In the genomic region with DNA sequence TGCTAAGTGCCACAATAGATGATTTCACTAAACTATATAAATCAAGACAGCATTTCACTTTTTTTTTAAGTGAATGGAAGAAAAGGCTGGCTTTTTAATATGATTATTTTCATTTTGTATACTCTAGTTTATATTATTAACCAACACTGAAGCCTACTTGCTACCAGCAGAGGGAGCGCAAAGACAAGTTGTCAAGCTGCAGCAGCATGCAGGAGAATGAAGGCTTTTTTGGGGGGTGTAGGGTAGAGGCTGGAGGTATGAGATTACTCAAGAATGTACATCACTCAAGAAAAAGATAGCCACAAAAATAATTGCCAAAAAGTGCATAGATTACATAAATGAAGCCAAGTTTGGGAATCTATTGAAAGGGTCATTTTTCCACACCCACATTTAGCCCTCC, we compare ENCODE assay signal across 1 cellular context.
TF ChIP-seq lines count a peak whose summit lies in the region.

No MANE protein-coding gene starts in this region.

TF ChIP-seq in GM23338, 12 proteins besides CTCF, POLR2A, EP300 and RAD21 (continued from another document):
- TF ChIP-seq, protein P1, sequence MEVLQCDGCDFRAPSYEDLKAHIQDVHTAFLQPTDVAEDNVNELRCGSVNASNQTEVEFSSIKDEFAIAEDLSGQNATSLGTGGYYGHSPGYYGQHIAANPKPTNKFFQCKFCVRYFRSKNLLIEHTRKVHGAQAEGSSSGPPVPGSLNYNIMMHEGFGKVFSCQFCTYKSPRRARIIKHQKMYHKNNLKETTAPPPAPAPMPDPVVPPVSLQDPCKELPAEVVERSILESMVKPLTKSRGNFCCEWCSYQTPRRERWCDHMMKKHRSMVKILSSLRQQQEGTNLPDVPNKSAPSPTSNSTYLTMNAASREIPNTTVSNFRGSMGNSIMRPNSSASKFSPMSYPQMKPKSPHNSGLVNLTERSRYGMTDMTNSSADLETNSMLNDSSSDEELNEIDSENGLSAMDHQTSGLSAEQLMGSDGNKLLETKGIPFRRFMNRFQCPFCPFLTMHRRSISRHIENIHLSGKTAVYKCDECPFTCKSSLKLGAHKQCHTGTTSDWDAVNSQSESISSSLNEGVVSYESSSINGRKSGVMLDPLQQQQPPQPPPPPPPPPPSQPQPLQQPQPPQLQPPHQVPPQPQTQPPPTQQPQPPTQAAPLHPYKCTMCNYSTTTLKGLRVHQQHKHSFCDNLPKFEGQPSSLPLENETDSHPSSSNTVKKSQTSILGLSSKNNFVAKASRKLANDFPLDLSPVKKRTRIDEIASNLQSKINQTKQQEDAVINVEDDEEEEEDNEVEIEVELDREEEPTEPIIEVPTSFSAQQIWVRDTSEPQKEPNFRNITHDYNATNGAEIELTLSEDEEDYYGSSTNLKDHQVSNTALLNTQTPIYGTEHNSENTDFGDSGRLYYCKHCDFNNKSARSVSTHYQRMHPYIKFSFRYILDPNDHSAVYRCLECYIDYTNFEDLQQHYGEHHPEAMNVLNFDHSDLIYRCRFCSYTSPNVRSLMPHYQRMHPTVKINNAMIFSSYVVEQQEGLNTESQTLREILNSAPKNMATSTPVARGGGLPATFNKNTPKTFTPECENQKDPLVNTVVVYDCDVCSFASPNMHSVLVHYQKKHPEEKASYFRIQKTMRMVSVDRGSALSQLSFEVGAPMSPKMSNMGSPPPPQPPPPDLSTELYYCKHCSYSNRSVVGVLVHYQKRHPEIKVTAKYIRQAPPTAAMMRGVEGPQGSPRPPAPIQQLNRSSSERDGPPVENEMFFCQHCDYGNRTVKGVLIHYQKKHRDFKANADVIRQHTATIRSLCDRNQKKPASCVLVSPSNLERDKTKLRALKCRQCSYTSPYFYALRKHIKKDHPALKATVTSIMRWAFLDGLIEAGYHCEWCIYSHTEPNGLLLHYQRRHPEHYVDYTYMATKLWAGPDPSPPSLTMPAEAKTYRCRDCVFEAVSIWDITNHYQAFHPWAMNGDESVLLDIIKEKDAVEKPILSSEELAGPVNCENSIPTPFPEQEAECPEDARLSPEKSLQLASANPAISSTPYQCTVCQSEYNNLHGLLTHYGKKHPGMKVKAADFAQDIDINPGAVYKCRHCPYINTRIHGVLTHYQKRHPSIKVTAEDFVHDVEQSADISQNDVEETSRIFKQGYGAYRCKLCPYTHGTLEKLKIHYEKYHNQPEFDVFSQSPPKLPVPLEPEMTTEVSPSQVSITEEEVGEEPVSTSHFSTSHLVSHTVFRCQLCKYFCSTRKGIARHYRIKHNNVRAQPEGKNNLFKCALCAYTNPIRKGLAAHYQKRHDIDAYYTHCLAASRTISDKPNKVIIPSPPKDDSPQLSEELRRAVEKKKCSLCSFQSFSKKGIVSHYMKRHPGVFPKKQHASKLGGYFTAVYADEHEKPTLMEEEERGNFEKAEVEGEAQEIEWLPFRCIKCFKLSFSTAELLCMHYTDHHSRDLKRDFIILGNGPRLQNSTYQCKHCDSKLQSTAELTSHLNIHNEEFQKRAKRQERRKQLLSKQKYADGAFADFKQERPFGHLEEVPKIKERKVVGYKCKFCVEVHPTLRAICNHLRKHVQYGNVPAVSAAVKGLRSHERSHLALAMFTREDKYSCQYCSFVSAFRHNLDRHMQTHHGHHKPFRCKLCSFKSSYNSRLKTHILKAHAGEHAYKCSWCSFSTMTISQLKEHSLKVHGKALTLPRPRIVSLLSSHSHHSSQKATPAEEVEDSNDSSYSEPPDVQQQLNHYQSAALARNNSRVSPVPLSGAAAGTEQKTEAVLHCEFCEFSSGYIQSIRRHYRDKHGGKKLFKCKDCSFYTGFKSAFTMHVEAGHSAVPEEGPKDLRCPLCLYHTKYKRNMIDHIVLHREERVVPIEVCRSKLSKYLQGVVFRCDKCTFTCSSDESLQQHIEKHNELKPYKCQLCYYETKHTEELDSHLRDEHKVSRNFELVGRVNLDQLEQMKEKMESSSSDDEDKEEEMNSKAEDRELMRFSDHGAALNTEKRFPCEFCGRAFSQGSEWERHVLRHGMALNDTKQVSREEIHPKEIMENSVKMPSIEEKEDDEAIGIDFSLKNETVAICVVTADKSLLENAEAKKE (CRISPR knock-in tag; IDR thresholded peaks at IDR 0.05), result no peak
- no peak for TF ChIP-seq STAT1 (IDR thresholded peaks at IDR 0.05; ENCODE audit: unreplicated experiment)
- TF ChIP-seq ZNF114 (CRISPR knock-in tag; IDR thresholded peaks at IDR 0.05), result no peak
